In the genomic region with DNA sequence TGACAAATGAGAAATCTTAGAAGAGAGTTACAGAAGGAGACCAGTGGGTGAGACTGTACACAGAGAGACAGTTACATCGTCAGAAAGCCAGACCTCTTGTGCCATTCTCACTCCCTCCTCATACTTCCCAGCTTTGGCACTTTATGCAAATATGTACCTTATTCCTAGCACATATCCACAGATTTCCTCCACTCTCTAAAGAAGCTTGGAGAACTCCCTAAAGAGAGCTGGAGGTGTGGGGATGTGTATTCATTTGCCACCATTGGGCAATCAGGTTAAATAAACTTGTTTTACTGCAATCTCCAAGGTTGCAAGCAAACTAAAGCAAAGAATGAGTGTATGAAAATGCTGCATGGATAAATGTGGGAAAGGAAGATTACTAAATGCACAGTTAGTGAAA, we compare ENCODE assay signal across 20 cellular contexts.
DNase-seq lines count a peak whose midpoint lies in the region; ATAC-seq and TF ChIP-seq lines count a peak whose summit lies in the region.
"Had no signal": no experiment of that assay in that cellular context is flagged by ENCODE, and none has a peak within 500 bp of the region (broad histone marks: within the 10 kb centered on the region; RNA-seq: fewer than 3 reads in every experiment).

No MANE protein-coding gene starts in this region.

- TF ChIP-seq CTCF in A673 (conservative IDR thresholded peaks at IDR 0.05; ENCODE audit: low read depth, low read length) (no peak), PC-3 (conservative IDR thresholded peaks at IDR 0.05; ENCODE audit: low read depth, low read length) (no peak), lower lobe of right lung (IDR thresholded peaks at IDR 0.05) (no peak)

- CTCF ChIA-PET in A673 (lab: Charles Lee) = no interaction called here
- CTCF ChIA-PET in PC-3 (lab: Charles Lee) = no interaction called here

- intact Hi-C loops in A673 (cut with micrococcal nuclease; ENCODE audit: unreplicated experiment) (no loop called here), PC-3 (cut with micrococcal nuclease) (loop anchor here (5.0 kb wide), 1 partner anchor 82 kb away; no protein-coding TSS in a partner anchor), lower lobe of right lung (cut with DNase I) (no loop called here)

- BruUV-seq in A673 (replicated peaks; lab: Mats Ljungman, UMichigan) (no TSS peak), PC-3 (replicated peaks; lab: Mats Ljungman, UMichigan) (no TSS peak)

- H3K4me3 ChIP-seq in A673 (ENCODE audit: low read depth, low read length, poor library complexity, severe bottlenecking) (no peak overlapping the region), PC-3 (ENCODE audit: low read length) (no peak overlapping the region), lower lobe of right lung (no peak overlapping the region)
- H3K4me3 ChIP-seq: A549, BLaER1, GM12878, HAP-1 had no signal

- H3K9me3 ChIP-seq in A673 (ENCODE audit: low read depth, low read length, poor library complexity, severe bottlenecking) (no peaks in the 10 kb centered on the region), PC-3 (ENCODE audit: low read length) (no peaks in the 10 kb centered on the region), lower lobe of right lung (no peaks in the 10 kb centered on the region)
- H3K9me3 ChIP-seq: A549, BLaER1, HAP-1 had no signal

- DNase-seq in A673 (ENCODE audit: low spot score) (peak; percentile 22), PC-3 (peak; percentile 21), cerebellar cortex (ENCODE audit: low spot score) (peak; percentile 34), lower lobe of right lung (no peak), NCI-H69 (lab: John Stamatoyannopoulos, UW) (no peak)
- no peak for DNase-seq in activated naive CD4-positive, alpha-beta T cell (lab: John Stamatoyannopoulos, UW)
- DNase-seq: Calu3; CD8-positive, alpha-beta T cell; DMS 273 treated with DMSO at 0.1 percent for 48 hours; DMS53; DND-41; IMR-90 had no signal

- H3K9ac ChIP-seq in PC-3 (ENCODE audit: low read length) = no peak overlapping the region
- H3K9ac ChIP-seq: BLaER1 had no signal

- peak overlapping the region; percentile 74 for H3K4me2 ChIP-seq in PC-3 (ENCODE audit: low read length)
- H3K4me2 ChIP-seq: A549, BLaER1 had no signal

- ATAC-seq in PC-3 (no peak), lower lobe of right lung (peak; percentile 21 to 71), HG03442 (IDR thresholded peaks at IDR 0.05; ENCODE audit: unreplicated experiment) (no peak), HG02678 (IDR thresholded peaks at IDR 0.05; ENCODE audit: unreplicated experiment) (no peak)
- ATAC-seq: A549; CD8-positive, alpha-beta T cell; GM12878 had no signal

- no peaks in the 10 kb centered on the region for H4K20me1 ChIP-seq in PC-3 (ENCODE audit: low read length)
- H4K20me1 ChIP-seq: BLaER1 had no signal

- no peaks in the 10 kb centered on the region for H3F3A ChIP-seq in PC-3 (ENCODE audit: low read length, unreplicated experiment)

- H3K27me3 ChIP-seq in A673 (replicated peaks; ENCODE audit: insufficient read depth, low read depth, low read length, poor library complexity) (no peaks in the 10 kb centered on the region), PC-3 (ENCODE audit: low read length) (no peaks in the 10 kb centered on the region), lower lobe of right lung (ENCODE audit: low read depth) (no peaks in the 10 kb centered on the region)
- H3K27me3 ChIP-seq: BLaER1 had no signal

- H3K4me1 ChIP-seq in A673 (ENCODE audit: insufficient read depth, low read length, poor library complexity, severe bottlenecking) (peaks cover 44% of the 10 kb centered on the region), PC-3 (ENCODE audit: insufficient read depth, low read length) (peaks cover 47% of the 10 kb centered on the region), lower lobe of right lung (no peaks in the 10 kb centered on the region)
- H3K4me1 ChIP-seq: A549, BLaER1, HAP-1 had no signal

- H3K27ac ChIP-seq in A673 (ENCODE audit: low read depth, low read length, poor library complexity, severe bottlenecking) (peak overlapping the region; percentile 55), PC-3 (ENCODE audit: low read length) (peak overlapping the region; percentile 66), lower lobe of right lung (no peak overlapping the region)
- H3K27ac ChIP-seq: 22Rv1, A549, BLaER1, HL-60 had no signal

- H2AFZ ChIP-seq in PC-3 (ENCODE audit: low read length) = no peak overlapping the region

- no peaks in the 10 kb centered on the region for H3K36me3 ChIP-seq in A673 (ENCODE audit: insufficient read depth, low read length, poor library complexity, severe bottlenecking)
- no peaks in the 10 kb centered on the region for H3K36me3 ChIP-seq in PC-3 (ENCODE audit: low read depth, low read length)
- H3K36me3 ChIP-seq in lower lobe of right lung = no peaks in the 10 kb centered on the region
- H3K36me3 ChIP-seq: BLaER1, HAP-1 had no signal

- no peaks in the 10 kb centered on the region for H3K79me2 ChIP-seq in PC-3 (ENCODE audit: low read length)

- no peaks in the 10 kb centered on the region for H3K9me2 ChIP-seq in PC-3 (replicated peaks; ENCODE audit: low read length)

- POLR2A ChIA-PET in A673 (lab: Charles Lee; ENCODE audit: low non-redundant PET) = interaction anchor here (0.6 kb wide), 1 partner anchor 1197 kb away, joined by 3 read pairs; no protein-coding TSS in a partner anchor
- POLR2A ChIA-PET in PC-3 (lab: Charles Lee; ENCODE audit: unreplicated experiment) = interaction anchor here (0.5 kb wide), 1 partner anchor 262 kb away, joined by 3 read pairs; no protein-coding TSS in a partner anchor

Comparison
In these comparisons a context has a peak if more than half of its experiments do, and no peak if none do; other contexts are left out.
1. DNase-seq: peak in A673 (single experiment), PC-3 (single experiment) and cerebellar cortex (single experiment); none in lower lobe of right lung (single experiment), NCI-H69 (single experiment) and activated naive CD4-positive, alpha-beta T cell (0 of 4).
2. ATAC-seq: peak in lower lobe of right lung (2 of 2); none in PC-3 (single experiment), HG03442 (single experiment) and HG02678 (single experiment).